ENCODE assay signal across 8 cellular contexts in the genomic region with DNA sequence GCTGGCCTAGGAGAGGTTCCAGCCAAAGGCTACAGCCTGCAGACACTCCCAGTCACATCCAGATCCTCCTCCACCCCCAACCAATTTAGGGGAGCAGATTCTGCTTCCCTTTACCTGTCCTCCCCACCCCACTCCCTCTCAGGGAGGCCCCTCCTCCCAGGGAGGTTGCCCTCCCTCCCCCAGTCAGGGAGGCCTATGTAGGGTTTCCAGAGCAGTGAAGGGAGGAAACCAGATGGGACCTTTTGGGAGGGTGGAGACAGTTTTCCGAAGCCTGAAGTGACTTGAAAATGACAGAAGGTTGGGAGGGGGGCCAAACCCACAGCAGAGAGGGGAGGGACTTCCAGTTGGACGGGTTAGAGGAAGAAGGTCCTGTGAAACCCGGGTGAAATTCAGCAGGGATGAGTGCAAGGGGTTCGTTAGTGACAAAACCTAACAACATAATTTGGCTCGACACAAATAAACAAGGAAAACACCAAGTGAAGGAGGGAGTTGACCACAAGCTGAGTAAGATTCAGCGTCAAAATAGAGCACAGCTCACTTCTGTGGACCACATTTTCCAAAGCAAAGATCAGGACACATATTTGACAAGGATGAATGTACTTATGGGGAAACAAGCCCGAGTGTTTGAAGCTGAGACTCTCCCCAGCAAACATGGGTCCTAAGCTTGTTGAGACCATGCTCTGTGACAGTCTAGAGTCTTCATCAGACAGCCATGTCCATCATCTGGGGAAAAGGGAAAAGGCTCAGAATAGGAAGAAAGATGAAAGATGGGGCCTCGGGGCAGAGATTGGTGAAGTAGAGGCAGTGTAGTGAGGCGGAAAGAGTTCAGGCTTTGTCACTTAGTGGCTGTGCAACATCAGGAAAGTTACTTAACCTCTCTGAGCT. TPM values are rescaled to one million over a fixed set of nuclear protein-coding genes. Genes with fewer than 3 reads are reported as not detected.
DNase-seq lines count a peak whose midpoint lies in the region; ATAC-seq and TF ChIP-seq lines count a peak whose summit lies in the region.

No MANE protein-coding gene starts in this region.

- 36% methylated on average over 9 of the region's 9 CpGs for WGBS in urinary bladder

- peak overlapping the region; percentile 70 for H3K4me3 ChIP-seq in brain microvascular endothelial cell (ENCODE audit: low read depth, low read length)
- H3K4me3 ChIP-seq in urinary bladder (ENCODE audit: low read depth, low read length), result peak overlapping the region; percentile 9

- H3K27ac ChIP-seq in brain microvascular endothelial cell, result peak overlapping the region; percentile 99
- H3K27ac ChIP-seq in urinary bladder (ENCODE audit: low read depth), result peak overlapping the region; percentile 79

- peaks cover 2% of the 10 kb centered on the region for H3K4me1 ChIP-seq in urinary bladder (ENCODE audit: insufficient read depth)

- ATAC-seq in GM19023 (IDR thresholded peaks at IDR 0.05; ENCODE audit: unreplicated experiment) (peak; percentile 13), HG03064 (IDR thresholded peaks at IDR 0.05; ENCODE audit: low read depth, unreplicated experiment) (peak; percentile 11)

- no peaks in the 10 kb centered on the region for H3K27me3 ChIP-seq in brain microvascular endothelial cell (replicated peaks)

- H3K36me3 ChIP-seq in brain microvascular endothelial cell (replicated peaks) (no peaks in the 10 kb centered on the region), urinary bladder (ENCODE audit: insufficient read depth) (no peaks in the 10 kb centered on the region)

- no peak for TF ChIP-seq CTCF in brain microvascular endothelial cell (IDR thresholded peaks at IDR 0.05; ENCODE audit: low read depth, low read length, missing control alignments)

- DNase-seq in SIG-M5 (lab: John Stamatoyannopoulos, UW) (peak; percentile 46), brain microvascular endothelial cell (peak; percentile 79), medulla oblongata (ENCODE audit: extremely low spot score) (peak; percentile 6), AG08396 (ENCODE audit: low spot score) (no peak), inferior parietal cortex (ENCODE audit: extremely low spot score) (no peak)

- in situ Hi-C loops in brain microvascular endothelial cell (cut with HindIII; ENCODE audit: low pct_ligation_motif_present, low sequenced_read_pairs), result no loop called here

RNA-seq across cellular contexts. Expression of a gene that starts 46.4 kb away (rescaled TPM):
- 22.9 TPM for total RNA-seq in urinary bladder
- polyA plus RNA-seq in urinary bladder, result 35.7 TPM

Comparison
In these comparisons a context has a peak if more than half of its experiments do, and no peak if none do; other contexts are left out.
1. DNase-seq: peak in SIG-M5 (single experiment), brain microvascular endothelial cell (single experiment) and medulla oblongata (single experiment); none in AG08396 (single experiment) and inferior parietal cortex (single experiment).